10 cellular contexts compared by ENCODE assay signal in the genomic region with DNA sequence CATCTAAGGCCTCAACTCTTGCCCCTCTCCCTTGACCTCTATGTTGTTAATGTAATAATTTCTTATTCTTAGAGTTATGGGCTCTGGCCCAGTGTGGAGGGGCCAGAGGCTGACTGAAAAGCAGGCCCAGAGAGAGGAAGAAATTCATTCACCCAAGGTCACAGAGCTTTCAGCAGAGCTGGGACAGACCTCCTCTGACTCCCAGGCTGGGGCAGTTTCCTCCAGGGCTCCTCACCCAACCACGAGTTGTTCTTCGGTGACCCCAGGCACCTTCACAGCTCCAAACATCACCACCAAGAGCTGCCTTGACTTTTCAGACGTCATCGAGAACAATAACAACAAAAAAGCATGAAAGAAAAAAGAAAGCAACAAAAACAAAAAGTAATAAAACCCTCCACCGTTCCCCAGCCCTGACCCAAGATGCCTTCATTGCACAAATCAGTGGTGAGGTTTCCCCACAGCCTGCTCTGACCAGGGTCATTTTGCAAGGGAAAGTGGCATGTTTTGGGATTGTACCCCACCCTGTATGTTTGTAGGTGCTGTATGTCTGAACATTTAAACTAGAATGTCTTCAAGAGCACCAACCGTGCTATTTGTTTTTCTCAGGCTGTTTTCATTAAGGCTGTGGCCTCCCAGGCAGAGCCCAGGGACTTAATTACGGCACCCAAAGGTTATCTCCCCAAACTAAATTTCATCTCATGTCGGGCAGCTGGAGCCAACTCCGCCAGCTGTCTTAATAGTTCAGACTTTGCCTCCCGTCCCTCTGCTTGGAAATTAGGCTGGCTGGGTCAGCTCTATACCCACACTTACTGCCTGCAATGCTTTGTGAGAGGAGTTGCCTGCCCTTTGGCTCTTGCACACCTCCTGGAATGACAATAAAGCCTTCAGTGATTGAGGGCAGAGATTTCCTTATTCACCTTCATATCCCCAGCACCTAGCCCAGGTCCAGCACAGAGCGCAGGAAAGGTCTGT.
"Had no signal": no experiment of that assay in that cellular context is flagged by ENCODE, and none has a peak within 500 bp of the region (broad histone marks: within the 10 kb centered on the region; RNA-seq: fewer than 3 reads in every experiment).

No MANE protein-coding gene starts in this region.

- ATAC-seq: heart left ventricle; left ventricle myocardium superior; pancreas; stimulated activated naive B cell treated with anti-CD40 and anti-IgM and Interleukin-4, amounts not matched to agents 10 μg/mL and 1 μg/mL and 100 μg/mL, for 72 hours had no signal

- H3K27ac ChIP-seq: cardiac muscle cell, heart left ventricle, pancreas, tibial nerve had no signal

- H3K4me1 ChIP-seq: heart left ventricle, pancreas had no signal

- H3K9me3 ChIP-seq: heart left ventricle, pancreas, tibial nerve had no signal

- H3K4me3 ChIP-seq: cardiac muscle cell, heart left ventricle, pancreas, tibial nerve had no signal

- H3K27me3 ChIP-seq: pancreas, tibial nerve had no signal

- DNase-seq: activated naive CD4-positive, alpha-beta T cell; effector CD4-positive, alpha-beta T cell; heart left ventricle; left ventricle myocardium superior; mesendoderm; pancreas; retina; stimulated activated naive B cell treated with anti-CD40 and anti-IgM and Interleukin-4, amounts not matched to agents 10 μg/mL and 1 μg/mL and 100 μg/mL, for 72 hours had no signal

- H3K36me3 ChIP-seq: cardiac muscle cell, heart left ventricle, pancreas, tibial nerve had no signal
